ENCODE assay signal across 29 cellular contexts in the genomic region with DNA sequence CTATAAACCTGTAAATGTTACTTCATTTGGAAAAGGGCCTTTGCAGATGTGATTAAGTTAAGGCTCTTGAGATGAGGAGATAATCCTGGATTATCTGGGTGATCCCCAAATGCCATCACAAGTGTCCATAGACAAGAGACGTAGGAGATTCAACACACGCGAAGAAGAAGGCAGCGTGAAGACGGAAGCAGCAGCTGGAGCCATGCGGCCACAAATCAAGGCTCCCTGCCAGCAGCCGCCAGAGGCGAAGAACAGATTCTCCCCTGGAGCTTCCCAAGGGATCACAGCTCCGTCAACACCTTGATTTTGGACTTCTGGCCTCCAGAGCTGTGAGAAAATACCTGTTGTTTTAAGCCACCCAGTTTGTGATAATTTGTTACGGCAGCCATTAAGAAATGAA. TPM values are rescaled to one million over a fixed set of nuclear protein-coding genes. Genes with fewer than 3 reads are reported as not detected.
DNase-seq lines count a peak whose midpoint lies in the region; ATAC-seq, FAIRE-seq and TF ChIP-seq lines count a peak whose summit lies in the region.
"Had no signal": no experiment of that assay in that cellular context is flagged by ENCODE, and none has a peak within 500 bp of the region (broad histone marks: within the 10 kb centered on the region; RNA-seq: fewer than 3 reads in every experiment).

No MANE protein-coding gene starts in this region.

- WGBS in right cardiac atrium, result 62% methylated on average over 10 of the region's 10 CpGs
- 87% methylated on average over 10 of the region's 10 CpGs for WGBS in HepG2 (ENCODE audit: low lambda C conversion rate)

- no peak for FAIRE-seq in HepG2 (lab: Jason Lieb, UNC)
- FAIRE-seq: astrocyte, keratinocyte had no signal

- intact Hi-C loops in left cardiac atrium (cut with DNase I) (no loop called here), right cardiac atrium (cut with DNase I) (no loop called here), HepG2 (cut with micrococcal nuclease; ENCODE audit: unreplicated experiment) (no loop called here)

- H3K4me3 ChIP-seq in right atrium auricular region (no peak overlapping the region), WERI-Rb-1 (ENCODE audit: low read depth, low read length) (no peak overlapping the region), right cardiac atrium (ENCODE audit: low read length) (no peak overlapping the region), Karpas-422 (ENCODE audit: low read length) (no peak overlapping the region), HepG2 (replicated peaks in 1 of 3; ENCODE audit: insufficient read depth in 1 of 3, low read depth in 2 of 3, low read length in 3 of 3) (no peak overlapping the region)
- H3K4me3 ChIP-seq: coronary artery, prostate gland, SJSA1 had no signal

- H3K4me1 ChIP-seq in right atrium auricular region (no peaks in the 10 kb centered on the region), right cardiac atrium (ENCODE audit: control insufficient read depth, insufficient read depth, low read length) (no peaks in the 10 kb centered on the region), Karpas-422 (ENCODE audit: low read length) (no peaks in the 10 kb centered on the region), HepG2 (ENCODE audit: insufficient read depth, low read length) (peaks cover 31% of the 10 kb centered on the region)
- H3K4me1 ChIP-seq: prostate gland had no signal

- in situ Hi-C loops in HepG2 (cut with HindIII; ENCODE audit: extremely low pct_ligation_motif_present, low pct_unique_long_range_greater_than_20kb), result no loop called here

- no peaks in the 10 kb centered on the region for H4K20me1 ChIP-seq in Karpas-422 (ENCODE audit: insufficient read depth, low read depth, low read length)
- H4K20me1 ChIP-seq in HepG2 (ENCODE audit: insufficient read depth, low read length), result no peaks in the 10 kb centered on the region

- CTCF ChIA-PET in HepG2 (lab: Yijun Ruan, JAX; ENCODE audit: low intra/inter-chr PET ratio, low total read pairs), result no interaction called here

- no peaks in the 10 kb centered on the region for H3K9me2 ChIP-seq in Karpas-422 (replicated peaks; ENCODE audit: insufficient read depth, low read length)

- TF ChIP-seq CTCF in right atrium auricular region (IDR thresholded peaks at IDR 0.05), result no peak
- no peak for TF ChIP-seq CTCF in WERI-Rb-1 (IDR thresholded peaks at IDR 0.05; ENCODE audit: low read depth, low read length)
- TF ChIP-seq CTCF in HepG2 (CRISPR knock-in tag; IDR thresholded peaks at IDR 0.05), result no peak

- no peak overlapping the region for H3K9ac ChIP-seq in Karpas-422 (ENCODE audit: low read length)
- H3K9ac ChIP-seq in HepG2 (ENCODE audit: insufficient read depth, low read depth, low read length), result no peak overlapping the region

- POLR2A ChIA-PET in HepG2 (lab: Yijun Ruan, JAX), result interaction anchor here (2.1 kb wide), 1 partner anchor 11 kb away, joined by 6 read pairs; the partner anchor contains the start of gene VAPA

- H3K27ac ChIP-seq in right atrium auricular region, result no peak overlapping the region
- no peak overlapping the region for H3K27ac ChIP-seq in WERI-Rb-1
- no peak overlapping the region for H3K27ac ChIP-seq in right cardiac atrium (ENCODE audit: low read length)
- H3K27ac ChIP-seq in Karpas-422 (ENCODE audit: low read length), result no peak overlapping the region
- no peak overlapping the region for H3K27ac ChIP-seq in HepG2 (ENCODE audit: extremely low read length, insufficient read depth, low read length)
- H3K27ac ChIP-seq: coronary artery, epithelial cell of prostate, prostate gland, SJSA1 had no signal

- H2AFZ ChIP-seq in Karpas-422 (ENCODE audit: low read length) (no peak overlapping the region), HepG2 (ENCODE audit: low read length) (no peak overlapping the region)

- H3K79me2 ChIP-seq in Karpas-422 (ENCODE audit: low read length), result no peaks in the 10 kb centered on the region
- no peaks in the 10 kb centered on the region for H3K79me2 ChIP-seq in HepG2 (ENCODE audit: insufficient read depth, low read length)

- H3K9me3 ChIP-seq in right atrium auricular region (no peaks in the 10 kb centered on the region), WERI-Rb-1 (ENCODE audit: severe bottlenecking) (no peaks in the 10 kb centered on the region), right cardiac atrium (ENCODE audit: control insufficient read depth, low read length) (no peaks in the 10 kb centered on the region), Karpas-422 (ENCODE audit: low read length) (no peaks in the 10 kb centered on the region), HepG2 (ENCODE audit: low read length) (no peaks in the 10 kb centered on the region)
- H3K9me3 ChIP-seq: prostate gland, SJSA1 had no signal

- TF ChIP-seq POLR2A in HepG2 (IDR thresholded peaks at IDR 0.05; ENCODE audit: insufficient read depth in 1 of 2, low read depth in 2 of 2, low read length in 2 of 2), result no peak

- TF ChIP-seq EP300 in HepG2 (IDR thresholded peaks at IDR 0.05; ENCODE audit: low read depth in 2 of 2, low read length in 2 of 2), result no peak
- TF ChIP-seq EP300 in HepG2 (CRISPR knock-in tag; IDR thresholded peaks at IDR 0.05; ENCODE audit: borderline replicate concordance), result no peak

- no peak for TF ChIP-seq RAD21 in HepG2 (CRISPR knock-in tag; IDR thresholded peaks at IDR 0.05)

- H3K27me3 ChIP-seq in right atrium auricular region (no peaks in the 10 kb centered on the region), WERI-Rb-1 (ENCODE audit: insufficient read depth, low read depth, severe bottlenecking) (no peaks in the 10 kb centered on the region), right cardiac atrium (ENCODE audit: control insufficient read depth, insufficient read depth) (no peaks in the 10 kb centered on the region), Karpas-422 (ENCODE audit: low read length) (no peaks in the 10 kb centered on the region), HepG2 (ENCODE audit: control insufficient read depth in 1 of 2, insufficient read depth in 2 of 2, low read length in 2 of 2) (no peaks in the 10 kb centered on the region; a peak in 1 of 5 replicates)
- H3K27me3 ChIP-seq: SJSA1 had no signal

- H3K4me2 ChIP-seq in Karpas-422 (ENCODE audit: low read depth, low read length, poor library complexity, severe bottlenecking) (no peak overlapping the region), HepG2 (ENCODE audit: low read depth, low read length) (no peak overlapping the region)

- peak; percentile 33 for DNase-seq in left cardiac atrium
- no peak for DNase-seq in right atrium auricular region (ENCODE audit: low spot score)
- DNase-seq in WERI-Rb-1, result peak; percentile 87
- DNase-seq in right cardiac atrium, result peak; percentile 48 to 80 (median 72)
- no peak for DNase-seq in NCI-H526 treated with DMSO at 0.1 percent for 48 hours (lab: John Stamatoyannopoulos, UW)
- no peak for DNase-seq in Karpas-422
- DNase-seq in HepG2 (ENCODE audit: low spot score), result no peak
- DNase-seq in activated CD4-positive, alpha-beta T cell treated with anti-CD3 and anti-CD28 coated beads, Interleukin-2, amount 50 U/mL, for 4 hours, result no peak
- DNase-seq: activated CD4-positive, alpha-beta T cell treated with anti-CD3 and anti-CD28 coated beads, Interleukin-2, amount 50 U/mL, for 1 hour; activated naive CD4-positive, alpha-beta T cell; activated naive CD8-positive, alpha-beta T cell treated with anti-CD3 and anti-CD28 coated beads, Interleukin-2, amount 50 U/mL, for 24 hours; caudate nucleus; effector CD8-positive, alpha-beta T cell; KG1; midbrain; MM.1S; naive B cell; NCI-H1105 treated with DMSO at 0.1 percent for 48 hours; NCI-H2029; NCI-H2227 treated with DMSO at 0.1 percent for 48 hours; NCI-H748 treated with DMSO at 0.1 percent for 48 hours; stimulated activated naive B cell treated with anti-CD40 and anti-IgM and Interleukin-4, amounts not matched to agents 10 μg/mL and 1 μg/mL and 100 μg/mL, for 72 hours had no signal

- H3K36me3 ChIP-seq in right atrium auricular region (no peaks in the 10 kb centered on the region), WERI-Rb-1 (no peaks in the 10 kb centered on the region), Karpas-422 (ENCODE audit: insufficient read depth, low read length) (no peaks in the 10 kb centered on the region), HepG2 (replicated peaks in 1 of 2; ENCODE audit: control insufficient read depth in 1 of 2, insufficient read depth in 2 of 2, low read length in 2 of 2) (no peaks in the 10 kb centered on the region)
- H3K36me3 ChIP-seq: prostate gland, SJSA1 had no signal

- BruUV-seq in HepG2 (replicated peaks; lab: Mats Ljungman, UMichigan), result no TSS peak

- ATAC-seq in left cardiac atrium (peak in 1 of 2 donors; percentile 17), right cardiac atrium (no peak), HepG2 (no peak)
- ATAC-seq: activated naive CD8-positive, alpha-beta T cell treated with anti-CD3 and anti-CD28 coated beads, Interleukin-2, amount 50 U/mL, for 24 hours; stimulated activated naive B cell treated with anti-CD40 and anti-IgM and Interleukin-4, amounts not matched to agents 10 μg/mL and 1 μg/mL and 100 μg/mL, for 72 hours; WTC11 had no signal

RNA-seq across cellular contexts. Expression of gene VAPA, which starts 11.0 kb away (rescaled TPM):
- total RNA-seq in left cardiac atrium (100 to 1,000 TPM; 169 to 219 TPM), right atrium auricular region (100 to 1,000 TPM; 213 to 227 TPM), right cardiac atrium (100 to 1,000 TPM; 172 to 206 (median 204) TPM), HepG2 (2016; rRNA removed; fragmentation: Illumina TruSeq; extraction: Trizol) (294 and 375 TPM in 2 replicates)
- polyA plus RNA-seq in right cardiac atrium (199 TPM), HepG2 (2011; rRNA removed) (135 and 167 TPM in 2 replicates)
- 138 and 162 TPM in 2 replicates for total RNA-seq in Karpas-422 (2014; rRNA removed; shearing (Covaris generic); ENCODE audit: low replicate concordance)
- total RNA-seq in HepG2 (2016; cell fraction: cytosol; rRNA removed; fragmentation: Illumina TruSeq; extraction: Trizol; ENCODE audit: low read depth), result 264 and 266 TPM in 2 replicates
- total RNA-seq in HepG2 (2016; cell fraction: insoluble cytoplasmic fraction; rRNA removed; fragmentation: Illumina TruSeq; extraction: Trizol), result 297 and 387 TPM in 2 replicates
- total RNA-seq in HepG2 (2016; cell fraction: membrane; rRNA removed; fragmentation: Illumina TruSeq; extraction: Trizol), result 204 and 205 TPM in 2 replicates
- total RNA-seq in HepG2 (2016; cell fraction: nucleus; rRNA removed; fragmentation: Illumina TruSeq; extraction: Trizol), result 154 and 169 TPM in 2 replicates
- 88.4 and 143 TPM in 2 replicates for polyA plus RNA-seq in HepG2 (2011; cell fraction: cytosol; rRNA removed)
- polyA plus RNA-seq in HepG2 (2011; cell fraction: nucleus; rRNA removed), result 42.2 and 58.3 TPM in 2 replicates
- 139 and 149 TPM in 2 replicates for polyA plus RNA-seq in HepG2 (2012)
- polyA plus RNA-seq in HepG2 (2016; cell fraction: cytosol; fragmentation: Illumina TruSeq; extraction: Trizol; ENCODE audit: low read depth), result 89.1 and 105 TPM in 2 replicates
- 426 and 427 TPM in 2 replicates for polyA plus RNA-seq in HepG2 (2016; cell fraction: insoluble cytoplasmic fraction; fragmentation: Illumina TruSeq; extraction: Trizol; ENCODE audit: low read depth)
- 141 and 145 TPM in 2 replicates for polyA plus RNA-seq in HepG2 (2016; cell fraction: membrane; fragmentation: Illumina TruSeq; extraction: Trizol; ENCODE audit: low read depth)
- polyA plus RNA-seq in HepG2 (2016; cell fraction: nucleus; fragmentation: Illumina TruSeq; extraction: Trizol; ENCODE audit: insufficient read depth, low read depth), result 175 and 198 TPM in 2 replicates
- polyA minus RNA-seq in HepG2 (2011; rRNA and poly(A)+ RNA removed; ENCODE audit: low replicate concordance), result 70.7 and 89.7 TPM in 2 replicates
- 146 and 183 TPM in 2 replicates for polyA minus RNA-seq in HepG2 (2011; cell fraction: cytosol; rRNA and poly(A)+ RNA removed)
- 140 and 144 TPM in 2 replicates for polyA minus RNA-seq in HepG2 (2011; cell fraction: nucleus; rRNA and poly(A)+ RNA removed)

RNA-seq across cellular contexts. Expression of gene TXNDC2, which starts 17.1 kb away (rescaled TPM):
- total RNA-seq in left cardiac atrium (under 1 TPM in 1 of 2 donors, not detected in 1; 0.18 TPM), right atrium auricular region (not detected), right cardiac atrium (under 1 TPM in 2 of 4 donors, not detected in 2; 0.23 to 0.42 TPM), HepG2 (2016; rRNA removed; fragmentation: Illumina TruSeq; extraction: Trizol) (not detected in 2 replicates)
- polyA plus RNA-seq in right cardiac atrium (not detected), HepG2 (2011; rRNA removed) (not detected in 2 replicates)
- total RNA-seq in Karpas-422 (2014; rRNA removed; shearing (Covaris generic); ENCODE audit: low replicate concordance), result not detected in 2 replicates
- total RNA-seq in HepG2 (2016; cell fraction: cytosol; rRNA removed; fragmentation: Illumina TruSeq; extraction: Trizol; ENCODE audit: low read depth), result not detected in 2 replicates
- total RNA-seq in HepG2 (2016; cell fraction: insoluble cytoplasmic fraction; rRNA removed; fragmentation: Illumina TruSeq; extraction: Trizol), result not detected in 2 replicates
- not detected in 2 replicates for total RNA-seq in HepG2 (2016; cell fraction: membrane; rRNA removed; fragmentation: Illumina TruSeq; extraction: Trizol)
- total RNA-seq in HepG2 (2016; cell fraction: nucleus; rRNA removed; fragmentation: Illumina TruSeq; extraction: Trizol), result not detected in 2 replicates
- not detected in 2 replicates for polyA plus RNA-seq in HepG2 (2011; cell fraction: cytosol; rRNA removed)
- 0.09 TPM in 1 of 2 replicates, not detected in the other for polyA plus RNA-seq in HepG2 (2011; cell fraction: nucleus; rRNA removed)
- 0.08 TPM in 1 of 2 replicates, not detected in the other for polyA plus RNA-seq in HepG2 (2012)
- 0.06 TPM in 1 of 2 replicates, not detected in the other for polyA plus RNA-seq in HepG2 (2016; cell fraction: cytosol; fragmentation: Illumina TruSeq; extraction: Trizol; ENCODE audit: low read depth)
- not detected in 2 replicates for polyA plus RNA-seq in HepG2 (2016; cell fraction: insoluble cytoplasmic fraction; fragmentation: Illumina TruSeq; extraction: Trizol; ENCODE audit: low read depth)
- not detected in 2 replicates for polyA plus RNA-seq in HepG2 (2016; cell fraction: membrane; fragmentation: Illumina TruSeq; extraction: Trizol; ENCODE audit: low read depth)
- not detected in 2 replicates for polyA plus RNA-seq in HepG2 (2016; cell fraction: nucleus; fragmentation: Illumina TruSeq; extraction: Trizol; ENCODE audit: insufficient read depth, low read depth)
- polyA minus RNA-seq in HepG2 (2011; rRNA and poly(A)+ RNA removed; ENCODE audit: low replicate concordance), result 0.35 TPM in 1 of 2 replicates, not detected in the other
- not detected in 2 replicates for polyA minus RNA-seq in HepG2 (2011; cell fraction: cytosol; rRNA and poly(A)+ RNA removed)
- polyA minus RNA-seq in HepG2 (2011; cell fraction: nucleus; rRNA and poly(A)+ RNA removed), result not detected in 2 replicates
- polyA plus RNA-seq: keratinocyte had no signal

Comparison
In these comparisons a context has a peak if more than half of its experiments do, and no peak if none do; other contexts are left out.
1. DNase-seq: peak in left cardiac atrium (single experiment), WERI-Rb-1 (single experiment) and right cardiac atrium (3 of 3); none in right atrium auricular region (single experiment), NCI-H526 treated with DMSO at 0.1 percent for 48 hours (single experiment), Karpas-422 (single experiment), HepG2 (single experiment) and activated CD4-positive, alpha-beta T cell treated with anti-CD3 and anti-CD28 coated beads, Interleukin-2, amount 50 U/mL, for 4 hours (0 of 2).